In genomic region chr6:43183441-43183840, GRCh38 we compare ENCODE assay signal across 14 cellular contexts. TPM values are rescaled to one million over a fixed set of nuclear protein-coding genes. Genes with fewer than 3 reads are reported as not detected.
DNase-seq lines count a peak whose midpoint lies in the region; ATAC-seq and TF ChIP-seq lines count a peak whose summit lies in the region.
"Had no signal": no experiment of that assay in that cellular context is flagged by ENCODE, and none has a peak within 500 bp of the region (broad histone marks: within the 10 kb centered on the region; RNA-seq: fewer than 3 reads in every experiment).

No MANE protein-coding gene starts in this region.

- peak overlapping the region; percentile 93 for H3K4me3 Mint-ChIP-seq in activated T-cell treated with anti-CD3 and anti-CD28 coated beads, Interleukin-2, amount 50 U/mL, for 24 hours
- H3K4me3 Mint-ChIP-seq in endothelial cell (ENCODE audit: unreplicated experiment), result peak overlapping the region; percentile 94

- no peaks in the 10 kb centered on the region for H3K9me3 ChIP-seq in SK-N-MC (ENCODE audit: low read depth, low read length)
- H3K9me3 ChIP-seq in skeletal muscle tissue (ENCODE audit: control insufficient read depth in 3 of 3, low read length in 3 of 3), result no peaks in the 10 kb centered on the region
- H3K9me3 ChIP-seq: heart left ventricle, sigmoid colon had no signal

- no peak overlapping the region for H3K27ac ChIP-seq in SK-N-MC
- H3K27ac ChIP-seq in skeletal muscle tissue (ENCODE audit: low read depth, low read length), result no peak overlapping the region

- no peak overlapping the region for H3K4me3 ChIP-seq in SK-N-MC
- peak overlapping the region in 2 of 3 donors; percentile 93 to 95 for H3K4me3 ChIP-seq in skeletal muscle tissue (ENCODE audit: low read length in 3 of 3)

- no peak for ATAC-seq in HG03378 (IDR thresholded peaks at IDR 0.05; ENCODE audit: unreplicated experiment)
- ATAC-seq: heart left ventricle had no signal

- peak overlapping the region; percentile 94 for H3K27ac Mint-ChIP-seq in activated T-cell treated with anti-CD3 and anti-CD28 coated beads, Interleukin-2, amount 50 U/mL, for 24 hours
- no peak overlapping the region for H3K27ac Mint-ChIP-seq in endothelial cell (ENCODE audit: unreplicated experiment)

- H3K9ac ChIP-seq in SK-N-MC (ENCODE audit: insufficient read length) (peak overlapping the region; percentile 63), skeletal muscle tissue (ENCODE audit: low read depth in 1 of 3, low read length in 3 of 3) (peak overlapping the region in 2 of 3 donors; percentile 42 to 87)

- H3K9me3 Mint-ChIP-seq in activated T-cell treated with anti-CD3 and anti-CD28 coated beads, Interleukin-2, amount 50 U/mL, for 24 hours, result no peaks in the 10 kb centered on the region
- no peaks in the 10 kb centered on the region for H3K9me3 Mint-ChIP-seq in endothelial cell (ENCODE audit: unreplicated experiment)

- DNase-seq in activated T-cell treated with anti-CD3 and anti-CD28 coated beads, Interleukin-2, amount 50 U/mL, for 24 hours, result no peak
- DNase-seq in activated T-cell treated with anti-CD3 and anti-CD28 coated beads, Interleukin-2, amount 50 U/mL, for 48 hours, result no peak
- DNase-seq in SK-N-MC (ENCODE audit: low read depth, low spot score) (no peak), endothelial cell (ENCODE audit: low spot score) (no peak), SHP77 (lab: John Stamatoyannopoulos, UW) (no peak), NCI-H187 treated with DMSO at 0.1 percent for 48 hours (lab: John Stamatoyannopoulos, UW) (no peak)
- DNase-seq: activated effector memory CD4-positive, alpha-beta T cell treated with anti-CD3 and anti-CD28 coated beads, Interleukin-2, amount 50 U/mL, for 16 hours; heart left ventricle; NCI-H1092 treated with DMSO at 0.1 percent for 48 hours; NCI-H82 had no signal

- no peak for TF ChIP-seq CTCF in endothelial cell (IDR thresholded peaks at IDR 0.05; ENCODE audit: unreplicated experiment)

- peaks cover 74% of the 10 kb centered on the region for H3K36me3 Mint-ChIP-seq in activated T-cell treated with anti-CD3 and anti-CD28 coated beads, Interleukin-2, amount 50 U/mL, for 24 hours (ENCODE audit: low read depth)
- peaks cover 33% of the 10 kb centered on the region for H3K36me3 Mint-ChIP-seq in endothelial cell (ENCODE audit: low read depth, unreplicated experiment)

- peaks cover 54% of the 10 kb centered on the region for H3K4me1 Mint-ChIP-seq in activated T-cell treated with anti-CD3 and anti-CD28 coated beads, Interleukin-2, amount 50 U/mL, for 24 hours (ENCODE audit: low read depth)
- H3K4me1 Mint-ChIP-seq in endothelial cell (ENCODE audit: unreplicated experiment), result peaks cover 29% of the 10 kb centered on the region

- H3K36me3 ChIP-seq in SK-N-MC (ENCODE audit: insufficient read depth, low read length) (peaks cover 10% of the 10 kb centered on the region; the same call in 1 of the 2 replicates), skeletal muscle tissue (ENCODE audit: control insufficient read depth in 3 of 3, insufficient read depth in 3 of 3, low read length in 3 of 3) (peaks cover 48 to 54% (median 49%) of the 10 kb centered on the region in 3 donors)

- no peaks in the 10 kb centered on the region for H3K27me3 ChIP-seq in skeletal muscle tissue (ENCODE audit: control insufficient read depth in 3 of 3, insufficient read depth in 3 of 3, low read length in 3 of 3)
- H3K27me3 ChIP-seq: dorsolateral prefrontal cortex, heart left ventricle, sigmoid colon had no signal

- H3K27me3 Mint-ChIP-seq in activated T-cell treated with anti-CD3 and anti-CD28 coated beads, Interleukin-2, amount 50 U/mL, for 24 hours, result no peaks in the 10 kb centered on the region
- peaks cover 9% of the 10 kb centered on the region for H3K27me3 Mint-ChIP-seq in endothelial cell (ENCODE audit: unreplicated experiment)

- peaks cover 16 to 26% (median 22%) of the 10 kb centered on the region in 3 donors for H3K4me1 ChIP-seq in skeletal muscle tissue (ENCODE audit: control insufficient read depth in 3 of 3, insufficient read depth in 3 of 3, low read length in 3 of 3)

RNA-seq across cellular contexts. Expression of gene CUL9, which starts 1.4 kb away (rescaled TPM):
- total RNA-seq in endothelial cell (ENCODE audit: unreplicated experiment), result 55.4 TPM
- 11.0 TPM for total RNA-seq in skeletal muscle tissue

RNA-seq across cellular contexts. Expression of gene SRF, which starts 12.4 kb away (rescaled TPM):
- total RNA-seq in endothelial cell (ENCODE audit: unreplicated experiment) (31.3 TPM), skeletal muscle tissue (21.4 TPM)

RNA-seq across cellular contexts. Expression of gene DNPH1, which starts 45.8 kb away (rescaled TPM):
- total RNA-seq in endothelial cell (ENCODE audit: unreplicated experiment) (4.5 TPM), skeletal muscle tissue (31.3 TPM)

RNA-seq across cellular contexts. Expression of gene TTBK1, which starts 59.8 kb away (rescaled TPM):
- total RNA-seq in endothelial cell (ENCODE audit: unreplicated experiment) (1.0 TPM), skeletal muscle tissue (not detected)
